ENCODE assay signal across 9 cellular contexts in genomic region chr6:11354019-11354418, GRCh38.
DNase-seq lines count a peak whose midpoint lies in the region; ATAC-seq and TF ChIP-seq lines count a peak whose summit lies in the region.
"Had no signal": no experiment of that assay in that cellular context is flagged by ENCODE, and none has a peak within 500 bp of the region (broad histone marks: within the 10 kb centered on the region; RNA-seq: fewer than 3 reads in every experiment).

No MANE protein-coding gene starts in this region.

- H2BK120ac ChIP-seq in mesendoderm (ENCODE audit: low read depth, low read length) = no peak overlapping the region

- H3K18ac ChIP-seq in mesendoderm (ENCODE audit: low read length) = no peak overlapping the region

- peaks cover 73% of the 10 kb centered on the region for H3K4me1 Mint-ChIP-seq in activated CD4-positive, alpha-beta T cell treated with anti-CD3 and anti-CD28 coated beads, Interleukin-2, amount 10 ng/mL, durations not matched to agents 24 days and 14 days

- peak overlapping the region; percentile 68 for H3K4me3 Mint-ChIP-seq in activated CD4-positive, alpha-beta T cell treated with anti-CD3 and anti-CD28 coated beads, Interleukin-2, amount 10 ng/mL, durations not matched to agents 24 days and 14 days

- H3K79me2 ChIP-seq in parathyroid adenoma (no peaks in the 10 kb centered on the region), mesendoderm (ENCODE audit: control insufficient read depth, insufficient read depth, low read length) (no peaks in the 10 kb centered on the region)

- H2AFZ ChIP-seq in parathyroid adenoma = no peak overlapping the region

- H3K4ac ChIP-seq in mesendoderm (ENCODE audit: low read depth, low read length) = no peak overlapping the region

- no peak overlapping the region for H4K8ac ChIP-seq in mesendoderm (ENCODE audit: low read depth, low read length)

- H3K9me3 Mint-ChIP-seq in activated CD4-positive, alpha-beta T cell treated with anti-CD3 and anti-CD28 coated beads, Interleukin-2, amount 10 ng/mL, durations not matched to agents 24 days and 14 days = peaks cover 25% of the 10 kb centered on the region

- no peak overlapping the region for H2BK15ac ChIP-seq in mesendoderm (replicated peaks; ENCODE audit: low read depth)

- H3K9me3 ChIP-seq in colonic mucosa (no peaks in the 10 kb centered on the region), parathyroid adenoma (ENCODE audit: control insufficient read depth, low read length) (no peaks in the 10 kb centered on the region)
- H3K9me3 ChIP-seq: right lobe of liver had no signal

- H3K4me2 ChIP-seq in parathyroid adenoma (ENCODE audit: low read length) (no peak overlapping the region), mesendoderm (ENCODE audit: low read length) (no peak overlapping the region)

- no peak overlapping the region for H3K56ac ChIP-seq in mesendoderm (ENCODE audit: low read length)

- ATAC-seq in GM21737 (IDR thresholded peaks at IDR 0.05; ENCODE audit: unreplicated experiment) = peak; percentile 46

- intact Hi-C loops in activated CD4-positive, alpha-beta T cell treated with anti-CD3 and anti-CD28 coated beads, Interleukin-2, amount 10 ng/mL, durations not matched to agents 24 days and 14 days (cut with micrococcal nuclease) = loop anchor here (1.0 to 2.0 kb wide), 4 partner anchors 11 to 29 kb away; no protein-coding TSS in a partner anchor
- intact Hi-C loops in colonic mucosa (cut with DNase I) = no loop called here

- H3K9ac ChIP-seq in colonic mucosa (ENCODE audit: low read depth in 2 of 2, low read length in 2 of 2) (no peak overlapping the region), parathyroid adenoma (no peak overlapping the region), mesendoderm (ENCODE audit: low read length) (no peak overlapping the region)

- peak overlapping the region; percentile 86 for H3K27ac Mint-ChIP-seq in activated CD4-positive, alpha-beta T cell treated with anti-CD3 and anti-CD28 coated beads, Interleukin-2, amount 10 ng/mL, durations not matched to agents 24 days and 14 days

- WGBS in urinary bladder = 46% methylated on average over 4 of the region's 4 CpGs
- no CpG with 5 or more reads among the region's 4 CpGs for WGBS in mesendoderm (ENCODE audit: extremely low coverage, insufficient coverage, low lambda C conversion rate)

- peak; percentile 87 for DNase-seq in activated CD4-positive, alpha-beta T cell treated with anti-CD3 and anti-CD28 coated beads, Interleukin-2, amount 10 ng/mL, durations not matched to agents 24 days and 14 days
- DNase-seq in colonic mucosa (no peak), mesendoderm (no peak), DMS153 (lab: John Stamatoyannopoulos, UW) (no peak), DMS 273 treated with DMSO at 0.1 percent for 48 hours (lab: John Stamatoyannopoulos, UW) (no peak)
- DNase-seq: right lobe of liver had no signal

- H3K4me3 ChIP-seq in colonic mucosa (no peak overlapping the region), parathyroid adenoma (ENCODE audit: low read depth, low read length) (no peak overlapping the region), urinary bladder (ENCODE audit: low read depth, low read length) (no peak overlapping the region), mesendoderm (ENCODE audit: low read length) (no peak overlapping the region)
- H3K4me3 ChIP-seq: right lobe of liver had no signal

- no peak overlapping the region for H2AK5ac ChIP-seq in mesendoderm (ENCODE audit: low read length)

- H3K27ac ChIP-seq in colonic mucosa = peak overlapping the region; percentile 34
- H3K27ac ChIP-seq in parathyroid adenoma = peak overlapping the region; percentile 57
- H3K27ac ChIP-seq in urinary bladder (ENCODE audit: low read depth) = peak overlapping the region; percentile 34
- H3K27ac ChIP-seq in mesendoderm (ENCODE audit: low read depth, low read length) = no peak overlapping the region

- H3K79me1 ChIP-seq in mesendoderm (ENCODE audit: low read length) = no peaks in the 10 kb centered on the region

- H3K36me3 ChIP-seq in colonic mucosa (no peaks in the 10 kb centered on the region), parathyroid adenoma (ENCODE audit: control insufficient read depth, insufficient read depth, low read length) (no peaks in the 10 kb centered on the region), urinary bladder (ENCODE audit: insufficient read depth) (no peaks in the 10 kb centered on the region), mesendoderm (ENCODE audit: control insufficient read depth, insufficient read depth, low read length) (no peaks in the 10 kb centered on the region)
- H3K36me3 ChIP-seq: right lobe of liver had no signal

- no peaks in the 10 kb centered on the region for H3K27me3 ChIP-seq in colonic mucosa
- H3K27me3 ChIP-seq in parathyroid adenoma (ENCODE audit: control insufficient read depth, insufficient read depth, low read length) = no peaks in the 10 kb centered on the region
- H3K27me3 ChIP-seq in mesendoderm (ENCODE audit: insufficient read depth, low read length, poor library complexity) = no peaks in the 10 kb centered on the region
- H3K27me3 ChIP-seq: right lobe of liver had no signal

- no peak overlapping the region for H3K23ac ChIP-seq in mesendoderm (ENCODE audit: low read length)

- no peak overlapping the region for H4K5ac ChIP-seq in mesendoderm (ENCODE audit: low read length)

- no peak for TF ChIP-seq CTCF in colonic mucosa (IDR thresholded peaks at IDR 0.05)
- no peak for TF ChIP-seq CTCF in parathyroid adenoma (IDR thresholded peaks at IDR 0.05)

- H2BK5ac ChIP-seq in mesendoderm (ENCODE audit: low read length) = no peak overlapping the region

- H3K27me3 Mint-ChIP-seq in activated CD4-positive, alpha-beta T cell treated with anti-CD3 and anti-CD28 coated beads, Interleukin-2, amount 10 ng/mL, durations not matched to agents 24 days and 14 days = no peaks in the 10 kb centered on the region

- H3K4me1 ChIP-seq in colonic mucosa = peaks cover 12% of the 10 kb centered on the region
- H3K4me1 ChIP-seq in parathyroid adenoma = no peaks in the 10 kb centered on the region
- no peaks in the 10 kb centered on the region for H3K4me1 ChIP-seq in urinary bladder (ENCODE audit: insufficient read depth)
- H3K4me1 ChIP-seq in mesendoderm (ENCODE audit: control insufficient read depth, low read depth, low read length) = no peaks in the 10 kb centered on the region

- H3K36me3 Mint-ChIP-seq in activated CD4-positive, alpha-beta T cell treated with anti-CD3 and anti-CD28 coated beads, Interleukin-2, amount 10 ng/mL, durations not matched to agents 24 days and 14 days (ENCODE audit: low read depth) = peaks cover 68% of the 10 kb centered on the region
